In genomic region chr9:131727795-131728545, GRCh38 we compare ENCODE assay signal across 1 cellular context.
TF ChIP-seq lines count a peak whose summit lies in the region.

No MANE protein-coding gene starts in this region.

TF ChIP-seq in HepG2, 621 proteins besides CTCF, POLR2A, EP300 and RAD21 (continued from another document):
- TF ChIP-seq GABPA (IDR thresholded peaks at IDR 0.05; ENCODE audit: low read depth, low read length): no peak
- TF ChIP-seq GABPA (CRISPR knock-in tag; IDR thresholded peaks at IDR 0.05; ENCODE audit: low read depth): no peak
- no peak for TF ChIP-seq RNF2 (conservative IDR thresholded peaks at IDR 0.05; ENCODE audit: low read depth)
- TF ChIP-seq MIXL1 (CRISPR knock-in tag; IDR thresholded peaks at IDR 0.05): no peak
- no peak for TF ChIP-seq RERE (CRISPR knock-in tag; IDR thresholded peaks at IDR 0.05; ENCODE audit: low read depth)
- TF ChIP-seq KLF6 (CRISPR knock-in tag; IDR thresholded peaks at IDR 0.05): no peak
- TF ChIP-seq ZNF30 (CRISPR knock-in tag; IDR thresholded peaks at IDR 0.05): no peak
- TF ChIP-seq SNAI1 (CRISPR knock-in tag; IDR thresholded peaks at IDR 0.05; ENCODE audit: borderline replicate concordance): no peak
- TF ChIP-seq ZNF333 (CRISPR knock-in tag; IDR thresholded peaks at IDR 0.05; ENCODE audit: borderline replicate concordance): no peak
- no peak for TF ChIP-seq ZSCAN21 (CRISPR knock-in tag; IDR thresholded peaks at IDR 0.05; ENCODE audit: borderline replicate concordance)
- TF ChIP-seq ATF7-NPFF (CRISPR knock-in tag; IDR thresholded peaks at IDR 0.05; ENCODE audit: low read depth): no peak
- TF ChIP-seq ZBTB46 (CRISPR knock-in tag; IDR thresholded peaks at IDR 0.05; ENCODE audit: borderline replicate concordance): no peak
- no peak for TF ChIP-seq ZNF570 (CRISPR knock-in tag; IDR thresholded peaks at IDR 0.05; ENCODE audit: borderline replicate concordance)
- no peak for TF ChIP-seq GPBP1L1 (CRISPR knock-in tag; IDR thresholded peaks at IDR 0.05)
- TF ChIP-seq ZNF749 (CRISPR knock-in tag; IDR thresholded peaks at IDR 0.05; ENCODE audit: borderline replicate concordance): no peak
- no peak for TF ChIP-seq ZNF562 (CRISPR knock-in tag; IDR thresholded peaks at IDR 0.05; ENCODE audit: borderline replicate concordance)
- TF ChIP-seq ZNF235 (CRISPR knock-in tag; IDR thresholded peaks at IDR 0.05; ENCODE audit: borderline replicate concordance): no peak
